In the genomic region with DNA sequence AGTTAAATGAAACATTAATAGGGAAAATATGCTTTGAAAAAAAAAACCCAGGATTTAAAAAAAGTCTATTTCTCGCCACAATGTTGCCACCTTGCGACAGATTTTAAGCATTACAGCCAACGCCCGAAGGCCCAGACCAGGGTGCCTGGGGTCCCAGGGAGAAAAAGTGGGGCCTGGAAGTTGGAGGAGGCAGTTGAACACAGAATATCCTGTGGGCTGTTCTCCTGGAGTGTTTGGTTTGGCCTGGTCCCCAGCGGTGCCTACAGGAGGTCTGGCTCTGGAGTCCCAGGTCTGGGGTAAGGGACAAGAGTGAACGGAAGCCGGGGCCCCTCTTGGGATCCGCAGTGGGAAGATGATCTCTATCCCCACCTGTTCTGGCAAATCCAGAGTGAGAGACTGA, we compare ENCODE assay signal across 8 cellular contexts. TPM values are rescaled to one million over a fixed set of nuclear protein-coding genes. Genes with fewer than 3 reads are reported as not detected.
DNase-seq lines count a peak whose midpoint lies in the region; ATAC-seq and TF ChIP-seq lines count a peak whose summit lies in the region.

No MANE protein-coding gene starts in this region.

- peak overlapping the region; percentile 79 for H3K4me3 Mint-ChIP-seq in activated T-helper 17 cell treated with anti-CD3 and anti-CD28 coated beads, Interleukin-2, amount 50 U/mL, for 72 hours

- peaks cover 47% of the 10 kb centered on the region for H3K27me3 ChIP-seq in left ventricle myocardium inferior (ENCODE audit: low read depth)
- peaks cover 21 to 38% (median 36%) of the 10 kb centered on the region in 3 donors for H3K27me3 ChIP-seq in skeletal muscle tissue (ENCODE audit: control insufficient read depth in 3 of 3, insufficient read depth in 3 of 3, low read length in 3 of 3)

- H3K9ac ChIP-seq in skeletal muscle tissue (ENCODE audit: low read depth in 1 of 3, low read length in 3 of 3): peak overlapping the region in 2 of 3 donors; percentile 43 to 54

- no peak overlapping the region for H3K27ac Mint-ChIP-seq in activated T-helper 17 cell treated with anti-CD3 and anti-CD28 coated beads, Interleukin-2, amount 50 U/mL, for 72 hours

- H3K4me3 ChIP-seq in left ventricle myocardium inferior: peak overlapping the region; percentile 61
- peak overlapping the region in 1 of 3 donors; percentile 62 for H3K4me3 ChIP-seq in skeletal muscle tissue (ENCODE audit: low read length in 3 of 3)

- H3K36me3 ChIP-seq in left ventricle myocardium inferior: no peaks in the 10 kb centered on the region
- H3K36me3 ChIP-seq in skeletal muscle tissue (ENCODE audit: control insufficient read depth in 3 of 3, insufficient read depth in 3 of 3, low read length in 3 of 3): no peaks in the 10 kb centered on the region

- H3K27ac ChIP-seq in left ventricle myocardium inferior (replicated peaks): no peak overlapping the region
- no peak overlapping the region for H3K27ac ChIP-seq in skeletal muscle tissue (ENCODE audit: low read depth, low read length)

- peak; percentile 91 for TF ChIP-seq CTCF in left ventricle myocardium inferior (IDR thresholded peaks at IDR 0.05; ENCODE audit: borderline replicate concordance)

- peaks cover 11% of the 10 kb centered on the region for H3K36me3 Mint-ChIP-seq in activated T-helper 17 cell treated with anti-CD3 and anti-CD28 coated beads, Interleukin-2, amount 50 U/mL, for 72 hours (ENCODE audit: low read depth)

- DNase-seq in activated gamma-delta T cell treated with Interleukin-2 at 50 U/mL for 16 hours (peak; percentile 53), activated gamma-delta T cell (lab: John Stamatoyannopoulos, UW) (no peak), NCI-H82 treated with DMSO at 0.1 percent for 48 hours (lab: John Stamatoyannopoulos, UW; ENCODE audit: unreplicated experiment) (peak; percentile 29), left ventricle myocardium inferior (peak; percentile 40), cerebellar nuclear complex (lab: John Stamatoyannopoulos, UW) (no peak)

- H3K27me3 Mint-ChIP-seq in activated T-helper 17 cell treated with anti-CD3 and anti-CD28 coated beads, Interleukin-2, amount 50 U/mL, for 72 hours: peaks cover 31% of the 10 kb centered on the region

- no peak for ATAC-seq in activated T-helper 17 cell treated with anti-CD3 and anti-CD28 coated beads, Interleukin-2, amount 50 U/mL, for 72 hours (replicated peaks)
- ATAC-seq in HG03521 (IDR thresholded peaks at IDR 0.05; ENCODE audit: unreplicated experiment): no peak

- intact Hi-C loops in left ventricle myocardium inferior (cut with micrococcal nuclease): loop anchor here (2.0 kb wide), 1 partner anchor 378 kb away; no protein-coding TSS in a partner anchor

- no peaks in the 10 kb centered on the region for H3K9me3 Mint-ChIP-seq in activated T-helper 17 cell treated with anti-CD3 and anti-CD28 coated beads, Interleukin-2, amount 50 U/mL, for 72 hours

- H3K4me1 Mint-ChIP-seq in activated T-helper 17 cell treated with anti-CD3 and anti-CD28 coated beads, Interleukin-2, amount 50 U/mL, for 72 hours: peaks cover 30% of the 10 kb centered on the region

- peaks cover 71% of the 10 kb centered on the region for H3K4me1 ChIP-seq in left ventricle myocardium inferior
- H3K4me1 ChIP-seq in skeletal muscle tissue (ENCODE audit: control insufficient read depth in 3 of 3, insufficient read depth in 3 of 3, low read length in 3 of 3): peaks cover 36 to 44% (median 42%) of the 10 kb centered on the region in 3 donors

- H3K9me3 ChIP-seq in left ventricle myocardium inferior (replicated peaks) (no peaks in the 10 kb centered on the region), skeletal muscle tissue (ENCODE audit: control insufficient read depth in 3 of 3, low read length in 3 of 3) (no peaks in the 10 kb centered on the region)

RNA-seq across cellular contexts. Expression of a gene that starts 3.4 kb away (rescaled TPM):
- not detected for total RNA-seq in activated T-helper 17 cell treated with anti-CD3 and anti-CD28 coated beads, Interleukin-2, amount 50 U/mL, for 72 hours
- not detected for total RNA-seq in left ventricle myocardium inferior
- not detected for total RNA-seq in skeletal muscle tissue

RNA-seq across cellular contexts. Expression of a gene that starts 11.2 kb away (rescaled TPM):
- total RNA-seq in activated T-helper 17 cell treated with anti-CD3 and anti-CD28 coated beads, Interleukin-2, amount 50 U/mL, for 72 hours: under 1 TPM; 0.08 to 0.13 TPM
- total RNA-seq in left ventricle myocardium inferior (0.22 TPM), skeletal muscle tissue (under 0.01 TPM)

Comparison
In these comparisons a context has a peak if more than half of its experiments do, and no peak if none do; other contexts are left out.
1. DNase-seq: peak in activated gamma-delta T cell treated with Interleukin-2 at 50 U/mL for 16 hours (single experiment), NCI-H82 treated with DMSO at 0.1 percent for 48 hours (single experiment) and left ventricle myocardium inferior (single experiment); none in activated gamma-delta T cell (single experiment) and cerebellar nuclear complex (0 of 2).